8 cellular contexts compared by ENCODE assay signal in the genomic region with DNA sequence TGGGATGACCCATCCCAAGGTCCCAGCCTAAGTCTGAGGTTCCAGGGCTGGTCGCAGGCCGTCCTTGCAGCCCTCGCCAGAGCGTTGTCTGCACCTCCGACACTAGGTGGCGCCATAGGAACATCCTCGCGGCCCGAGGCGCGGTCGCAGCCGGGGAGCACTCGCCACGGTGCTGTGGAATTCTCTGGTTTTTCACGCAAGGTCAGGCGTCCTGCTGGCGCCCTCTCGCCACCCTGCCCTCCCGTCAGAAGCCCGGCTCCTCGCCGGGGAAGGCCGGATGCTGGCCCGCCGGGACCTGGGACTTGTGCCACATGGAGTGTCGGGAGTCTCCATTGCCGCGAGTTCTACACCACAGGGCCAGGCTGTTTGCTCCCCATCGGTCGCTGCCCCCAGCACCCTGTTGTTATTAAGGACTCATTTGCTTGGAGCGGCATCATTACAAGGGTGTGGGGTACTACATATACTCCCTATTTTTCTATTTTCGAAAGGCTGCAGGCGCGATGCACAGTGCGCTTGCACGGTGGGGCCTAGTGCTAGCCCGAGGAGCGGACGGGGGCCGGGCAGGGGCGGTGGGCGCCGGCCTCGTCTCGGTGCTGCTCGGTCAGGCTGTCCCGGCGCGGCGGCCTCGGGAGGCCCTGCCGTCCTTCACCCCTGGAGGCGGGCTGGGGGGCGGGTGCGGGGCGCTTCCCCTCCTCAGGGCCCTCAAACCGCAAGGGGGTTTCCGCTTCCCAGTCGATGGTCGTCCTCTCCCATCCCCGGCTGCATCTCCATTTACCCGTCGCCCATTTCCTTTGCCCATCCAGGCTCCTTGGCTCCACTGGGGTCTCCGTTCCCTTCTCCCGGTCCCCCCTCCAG.
DNase-seq lines count a peak whose midpoint lies in the region; ATAC-seq and TF ChIP-seq lines count a peak whose summit lies in the region.

No MANE protein-coding gene starts in this region.

- no peaks in the 10 kb centered on the region for H3K36me3 ChIP-seq in IMR-90 (ENCODE audit: control insufficient read depth, insufficient read depth, low read length)
- no peaks in the 10 kb centered on the region for H3K36me3 ChIP-seq in SJCRH30
- H3K36me3 ChIP-seq in gastroesophageal sphincter: no peaks in the 10 kb centered on the region
- no peaks in the 10 kb centered on the region for H3K36me3 ChIP-seq in suprapubic skin

- H3K27ac ChIP-seq in IMR-90 (ENCODE audit: insufficient read depth, low read length) (peak overlapping the region; percentile 21; the same call in 1 of the 2 replicates), SJCRH30 (peak overlapping the region; percentile 58), gastroesophageal sphincter (peak overlapping the region in 3 of 4 donors; percentile 46 to 72 (median 66)), suprapubic skin (no peak overlapping the region)

- H3K14ac ChIP-seq in IMR-90 (replicated peaks; ENCODE audit: low read depth, low read length): 0 out of 2 replicates have a peak overlapping the region, but pooled peaks have one; percentile 46

- peak overlapping the region; percentile 11; the same call in 1 of the 2 replicates for H4K5ac ChIP-seq in IMR-90 (ENCODE audit: low read depth, low read length)

- in situ Hi-C loops in IMR-90 (cut with MboI; ENCODE audit: low sequenced_read_pairs): loop anchor here (10.0 to 25.0 kb wide), 3 partner anchors 193 to 1163 kb away; a partner anchor contains a TSS

- H3K4me1 ChIP-seq in IMR-90 (ENCODE audit: control insufficient read depth, insufficient read depth, low read length) (peaks cover 6% of the 10 kb centered on the region; the same call in 1 of the 2 replicates), SJCRH30 (peaks cover 7% of the 10 kb centered on the region), gastroesophageal sphincter (peaks cover 0 to 42% (median 0%) of the 10 kb centered on the region in 3 donors), suprapubic skin (peaks cover 25% of the 10 kb centered on the region)

- H3K9me1 ChIP-seq in IMR-90 (ENCODE audit: insufficient read depth, low read length): no peaks in the 10 kb centered on the region

- CTCF ChIA-PET in IMR-90 (lab: Yijun Ruan, JAX): interaction anchor here (0.6 to 1.1 kb wide), 4 partner anchors 10 to 163 kb away, joined by 3 read pairs; no protein-coding TSS in a partner anchor

- BruUV-seq in IMR-90 (replicated peaks; lab: Mats Ljungman, UMichigan): no TSS peak

- DNase-seq in EH (ENCODE audit: low read depth) (peak; percentile 78), IMR-90 (peak; percentile 64), SJCRH30 (peak; percentile 81 to 87), occipital lobe (lab: John Stamatoyannopoulos, UW) (peak; percentile 80), suprapubic skin (ENCODE audit: low spot score in 2 of 2) (peak; percentile 82 to 87)
- DNase-seq in activated naive CD4-positive, alpha-beta T cell (lab: John Stamatoyannopoulos, UW): peak; percentile 39 to 60 (median 47)

- H3K27me3 ChIP-seq in IMR-90 (ENCODE audit: control insufficient read depth, insufficient read depth, low read length): peaks cover 2% of the 10 kb centered on the region
- no peaks in the 10 kb centered on the region for H3K27me3 ChIP-seq in SJCRH30
- H3K27me3 ChIP-seq in gastroesophageal sphincter: no peaks in the 10 kb centered on the region
- no peaks in the 10 kb centered on the region for H3K27me3 ChIP-seq in suprapubic skin

- POLR2A ChIA-PET in IMR-90 (lab: Charles Lee; ENCODE audit: unreplicated experiment): no interaction called here

- H3K56ac ChIP-seq in IMR-90 (ENCODE audit: extremely low read depth, insufficient read depth, low read length): no peak overlapping the region

- no peak for TF ChIP-seq POLR2A in IMR-90 (IDR thresholded peaks at IDR 0.05; ENCODE audit: low read depth, low read length)
- TF ChIP-seq POLR2A in gastroesophageal sphincter (IDR thresholded peaks at IDR 0.05): no peak
- no peak for TF ChIP-seq POLR2A in suprapubic skin (IDR thresholded peaks at IDR 0.05)

- dilution Hi-C loops in IMR-90 (cut with HindIII; ENCODE audit: low sequenced_read_pairs, unreplicated experiment): no loop called here

- H3K4me3 ChIP-seq in IMR-90 (ENCODE audit: insufficient read depth, low read depth, low read length) (peak overlapping the region; percentile 34), SJCRH30 (peak overlapping the region; percentile 47), gastroesophageal sphincter (peak overlapping the region; percentile 23 to 52), suprapubic skin (peak overlapping the region; percentile 46)

- peak overlapping the region; percentile 22; the same call in 1 of the 2 replicates for H4K91ac ChIP-seq in IMR-90 (ENCODE audit: insufficient read depth, low read depth, low read length)

- peak overlapping the region; percentile 59 for H2AK9ac ChIP-seq in IMR-90 (replicated peaks; ENCODE audit: low read depth, low read length, poor library complexity)

- H2AK5ac ChIP-seq in IMR-90 (ENCODE audit: low read depth, low read length): no peak overlapping the region

- H2BK120ac ChIP-seq in IMR-90 (ENCODE audit: low read depth, low read length): peak overlapping the region; percentile 79; the same call in 1 of the 2 replicates

- peak; percentile 97 for TF ChIP-seq RAD21 in IMR-90 (IDR thresholded peaks at IDR 0.05; ENCODE audit: low read length)

- H3K79me1 ChIP-seq in IMR-90 (ENCODE audit: low read depth in 1 of 2, low read length in 2 of 2): no peaks in the 10 kb centered on the region

- H4K8ac ChIP-seq in IMR-90 (ENCODE audit: low read depth in 2 of 2, low read length in 2 of 2): peak overlapping the region in 1 of 2 experiments; percentile 79; a peak in 1 of 4 replicates

- peak; percentile 96 for TF ChIP-seq CTCF in IMR-90 (conservative IDR thresholded peaks at IDR 0.05; ENCODE audit: low read depth, low read length)
- TF ChIP-seq CTCF in gastroesophageal sphincter (IDR thresholded peaks at IDR 0.05): peak; percentile 84 to 95 (median 86)
- TF ChIP-seq CTCF in suprapubic skin (IDR thresholded peaks at IDR 0.05): peak; percentile 70 to 90

- ATAC-seq in GM21576 (IDR thresholded peaks at IDR 0.05; ENCODE audit: unreplicated experiment) (peak; percentile 97), IMR-90 (ENCODE audit: low read depth) (peak; percentile 96), gastroesophageal sphincter (peak; percentile 88)

- peak overlapping the region; percentile 67 for H3K4me2 ChIP-seq in IMR-90 (ENCODE audit: low read depth, low read length)

- peak overlapping the region; percentile 11 for H3K4ac ChIP-seq in IMR-90 (ENCODE audit: low read depth, low read length)

- H3K9me3 ChIP-seq in IMR-90 (ENCODE audit: control insufficient read depth, insufficient read depth, low read length) (no peaks in the 10 kb centered on the region), SJCRH30 (replicated peaks) (no peaks in the 10 kb centered on the region), gastroesophageal sphincter (no peaks in the 10 kb centered on the region), suprapubic skin (no peaks in the 10 kb centered on the region)

- H2BK20ac ChIP-seq in IMR-90 (ENCODE audit: low read depth, low read length): peak overlapping the region; percentile 21; the same call in 1 of the 2 replicates

- TF ChIP-seq EP300 in gastroesophageal sphincter (IDR thresholded peaks at IDR 0.05) (no peak), suprapubic skin (IDR thresholded peaks at IDR 0.05) (no peak)

- no peaks in the 10 kb centered on the region for H4K20me1 ChIP-seq in IMR-90 (ENCODE audit: insufficient read depth, low read length)

- WGBS in IMR-90 (ENCODE audit: extremely low coverage in 2 of 2, insufficient read length in 1 of 2), 2 experiments: 17% methylated on average over 16 of the region's 66 CpGs; no CpG with 5 or more reads in 1 of the 2 experiments
- 53 to 80% methylated on average over 3 to 8 of the region's 66 CpGs for WGBS in gastroesophageal sphincter (ENCODE audit: low coverage in 1 of 2), 2 donors
- WGBS in suprapubic skin: 30% methylated on average over 21 of the region's 66 CpGs

- H2BK5ac ChIP-seq in IMR-90 (ENCODE audit: low read depth, low read length, poor library complexity, severe bottlenecking): no peak overlapping the region

- 0 out of 3 replicates have a peak overlapping the region, but pooled peaks have one; percentile 17 for H2BK15ac ChIP-seq in IMR-90 (ENCODE audit: low read depth, low read length)

- H3K23ac ChIP-seq in IMR-90 (ENCODE audit: low read depth, low read length): no peak overlapping the region

- no peak overlapping the region for H3K18ac ChIP-seq in IMR-90 (ENCODE audit: low read depth, low read length)

- peak overlapping the region; percentile 25; the same call in 1 of the 2 replicates for H3K9ac ChIP-seq in IMR-90 (ENCODE audit: low read depth, low read length)

- H2AFZ ChIP-seq in IMR-90 (replicated peaks; ENCODE audit: low read length, poor library complexity): peak overlapping the region; percentile 95

- intact Hi-C loops in IMR-90 (cut with micrococcal nuclease): loop anchor here (1.0 to 10.0 kb wide), 8 partner anchors 161 to 1463 kb away; a partner anchor contains a TSS

TF ChIP-seq in IMR-90, 13 proteins besides CTCF, POLR2A, EP300 and RAD21:
- peak; percentile 17; the same call in 1 of the 2 replicates for TF ChIP-seq MXI1 (IDR thresholded peaks at IDR 0.05; ENCODE audit: borderline replicate concordance, low read depth, low read length)
- TF ChIP-seq SMC3 (IDR thresholded peaks at IDR 0.05; ENCODE audit: low read depth, low read length): peak; percentile 83
- TF ChIP-seq MAFK (IDR thresholded peaks at IDR 0.05; ENCODE audit: low read depth, low read length): no peak
- TF ChIP-seq, protein P1, sequence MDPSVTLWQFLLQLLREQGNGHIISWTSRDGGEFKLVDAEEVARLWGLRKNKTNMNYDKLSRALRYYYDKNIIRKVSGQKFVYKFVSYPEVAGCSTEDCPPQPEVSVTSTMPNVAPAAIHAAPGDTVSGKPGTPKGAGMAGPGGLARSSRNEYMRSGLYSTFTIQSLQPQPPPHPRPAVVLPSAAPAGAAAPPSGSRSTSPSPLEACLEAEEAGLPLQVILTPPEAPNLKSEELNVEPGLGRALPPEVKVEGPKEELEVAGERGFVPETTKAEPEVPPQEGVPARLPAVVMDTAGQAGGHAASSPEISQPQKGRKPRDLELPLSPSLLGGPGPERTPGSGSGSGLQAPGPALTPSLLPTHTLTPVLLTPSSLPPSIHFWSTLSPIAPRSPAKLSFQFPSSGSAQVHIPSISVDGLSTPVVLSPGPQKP (IDR thresholded peaks at IDR 0.05; ENCODE audit: borderline replicate concordance, low read depth, low read length): no peak
- peak; percentile 47; the same call in 1 of the 2 replicates for TF ChIP-seq MAZ (IDR thresholded peaks at IDR 0.05; ENCODE audit: borderline replicate concordance, low read depth, low read length)
- no peak for TF ChIP-seq NFE2L2 (IDR thresholded peaks at IDR 0.05; ENCODE audit: low read depth, low read length)
